ENCODE assay signal across 1 cellular context in the genomic region with DNA sequence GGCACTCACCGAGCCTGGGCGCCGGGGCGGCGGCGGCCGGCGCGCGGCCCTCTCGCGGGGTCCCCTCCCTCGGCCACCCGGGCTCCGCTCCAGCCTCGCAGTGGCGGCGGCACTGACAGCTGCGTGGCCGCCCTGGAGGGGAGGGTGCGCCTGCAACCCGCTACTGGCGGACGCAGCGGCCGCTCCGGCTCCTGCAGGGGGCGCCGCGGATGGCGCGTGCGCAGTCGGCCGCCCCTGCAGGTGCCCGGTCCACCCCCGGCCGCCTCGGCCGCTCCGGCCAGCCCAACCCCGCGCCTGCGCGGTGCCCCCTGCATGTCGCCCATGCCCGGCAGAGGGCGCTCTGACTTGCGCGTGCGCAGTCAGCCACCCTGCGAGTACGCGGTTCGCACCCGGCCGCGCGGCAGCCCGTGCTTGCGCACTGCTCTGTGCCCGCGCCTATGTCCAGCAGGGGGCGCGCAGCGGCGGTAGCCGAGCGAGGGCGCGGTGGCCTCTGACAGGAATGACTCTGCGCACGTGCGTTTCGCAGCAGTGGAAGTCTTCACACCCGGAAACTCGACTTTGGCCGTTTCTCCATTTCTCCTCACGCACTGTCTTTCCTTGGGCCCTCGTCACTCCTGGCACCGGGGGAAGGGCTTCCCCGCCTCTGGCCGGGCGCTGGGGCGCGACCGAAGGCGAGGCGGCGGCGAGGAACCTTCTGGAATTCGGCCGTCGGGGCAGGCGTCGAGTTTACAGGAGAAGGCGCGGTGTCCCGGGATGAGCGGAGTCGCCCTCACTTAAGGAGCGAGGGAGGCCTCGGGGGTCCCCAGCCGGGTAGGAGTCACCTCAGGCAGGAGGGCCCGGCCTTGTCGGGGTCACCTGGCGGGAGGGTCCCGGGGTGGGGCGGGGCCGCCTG.
A peak's percentile ranks its signal among the peaks of the same experiment; 100 is the strongest.
TF ChIP-seq lines count a peak whose summit lies in the region.

A gene (minus strand): TSS at position 165 of the 892 bp plus-strand sequence. CDS start 14,262 bp downstream, outside the sequence.

TF ChIP-seq in HepG2, 621 proteins besides CTCF, POLR2A, EP300 and RAD21 (continued from another document and continues in another):
- peak; percentile 97; the same call in 1 of the 2 replicates for TF ChIP-seq CBX5 (CRISPR knock-in tag; IDR thresholded peaks at IDR 0.05; ENCODE audit: borderline replicate concordance)
- TF ChIP-seq ZNF549 (CRISPR knock-in tag; IDR thresholded peaks at IDR 0.05): 0 out of 2 replicates have a peak, but pooled peaks have one; percentile 64
- TF ChIP-seq, protein P1, sequence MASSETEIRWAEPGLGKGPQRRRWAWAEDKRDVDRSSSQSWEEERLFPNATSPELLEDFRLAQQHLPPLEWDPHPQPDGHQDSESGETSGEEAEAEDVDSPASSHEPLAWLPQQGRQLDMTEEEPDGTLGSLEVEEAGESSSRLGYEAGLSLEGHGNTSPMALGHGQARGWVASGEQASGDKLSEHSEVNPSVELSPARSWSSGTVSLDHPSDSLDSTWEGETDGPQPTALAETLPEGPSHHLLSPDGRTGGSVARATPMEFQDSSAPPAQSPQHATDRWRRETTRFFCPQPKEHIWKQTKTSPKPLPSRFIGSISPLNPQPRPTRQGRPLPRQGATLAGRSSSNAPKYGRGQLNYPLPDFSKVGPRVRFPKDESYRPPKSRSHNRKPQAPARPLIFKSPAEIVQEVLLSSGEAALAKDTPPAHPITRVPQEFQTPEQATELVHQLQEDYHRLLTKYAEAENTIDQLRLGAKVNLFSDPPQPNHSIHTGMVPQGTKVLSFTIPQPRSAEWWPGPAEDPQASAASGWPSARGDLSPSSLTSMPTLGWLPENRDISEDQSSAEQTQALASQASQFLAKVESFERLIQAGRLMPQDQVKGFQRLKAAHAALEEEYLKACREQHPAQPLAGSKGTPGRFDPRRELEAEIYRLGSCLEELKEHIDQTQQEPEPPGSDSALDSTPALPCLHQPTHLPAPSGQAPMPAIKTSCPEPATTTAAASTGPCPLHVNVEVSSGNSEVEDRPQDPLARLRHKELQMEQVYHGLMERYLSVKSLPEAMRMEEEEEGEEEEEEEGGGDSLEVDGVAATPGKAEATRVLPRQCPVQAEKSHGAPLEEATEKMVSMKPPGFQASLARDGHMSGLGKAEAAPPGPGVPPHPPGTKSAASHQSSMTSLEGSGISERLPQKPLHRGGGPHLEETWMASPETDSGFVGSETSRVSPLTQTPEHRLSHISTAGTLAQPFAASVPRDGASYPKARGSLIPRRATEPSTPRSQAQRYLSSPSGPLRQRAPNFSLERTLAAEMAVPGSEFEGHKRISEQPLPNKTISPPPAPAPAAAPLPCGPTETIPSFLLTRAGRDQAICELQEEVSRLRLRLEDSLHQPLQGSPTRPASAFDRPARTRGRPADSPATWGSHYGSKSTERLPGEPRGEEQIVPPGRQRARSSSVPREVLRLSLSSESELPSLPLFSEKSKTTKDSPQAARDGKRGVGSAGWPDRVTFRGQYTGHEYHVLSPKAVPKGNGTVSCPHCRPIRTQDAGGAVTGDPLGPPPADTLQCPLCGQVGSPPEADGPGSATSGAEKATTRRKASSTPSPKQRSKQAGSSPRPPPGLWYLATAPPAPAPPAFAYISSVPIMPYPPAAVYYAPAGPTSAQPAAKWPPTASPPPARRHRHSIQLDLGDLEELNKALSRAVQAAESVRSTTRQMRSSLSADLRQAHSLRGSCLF (CRISPR knock-in tag; IDR thresholded peaks at IDR 0.05; ENCODE audit: borderline replicate concordance): peak; percentile 96
- TF ChIP-seq, protein P2, sequence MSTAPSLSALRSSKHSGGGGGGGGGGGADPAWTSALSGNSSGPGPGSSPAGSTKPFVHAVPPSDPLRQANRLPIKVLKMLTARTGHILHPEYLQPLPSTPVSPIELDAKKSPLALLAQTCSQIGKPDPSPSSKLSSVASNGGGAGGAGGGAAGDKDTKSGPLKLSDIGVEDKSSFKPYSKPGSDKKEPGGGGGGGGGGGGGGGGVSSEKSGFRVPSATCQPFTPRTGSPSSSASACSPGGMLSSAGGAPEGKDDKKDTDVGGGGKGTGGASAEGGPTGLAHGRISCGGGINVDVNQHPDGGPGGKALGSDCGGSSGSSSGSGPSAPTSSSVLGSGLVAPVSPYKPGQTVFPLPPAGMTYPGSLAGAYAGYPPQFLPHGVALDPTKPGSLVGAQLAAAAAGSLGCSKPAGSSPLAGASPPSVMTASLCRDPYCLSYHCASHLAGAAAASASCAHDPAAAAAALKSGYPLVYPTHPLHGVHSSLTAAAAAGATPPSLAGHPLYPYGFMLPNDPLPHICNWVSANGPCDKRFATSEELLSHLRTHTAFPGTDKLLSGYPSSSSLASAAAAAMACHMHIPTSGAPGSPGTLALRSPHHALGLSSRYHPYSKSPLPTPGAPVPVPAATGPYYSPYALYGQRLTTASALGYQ (CRISPR knock-in tag; IDR thresholded peaks at IDR 0.05): peak; percentile 83; the same call in 1 of the 2 replicates
- TF ChIP-seq TCF7L2 (IDR thresholded peaks at IDR 0.05; ENCODE audit: low read depth, low read length): no peak
- TF ChIP-seq ZNF468 (CRISPR knock-in tag; IDR thresholded peaks at IDR 0.05): peak; percentile 91; the same call in 1 of the 2 replicates
- peak; percentile 63 for TF ChIP-seq SP5 (CRISPR knock-in tag; IDR thresholded peaks at IDR 0.05; ENCODE audit: borderline replicate concordance, low read depth)
- TF ChIP-seq, protein P3, sequence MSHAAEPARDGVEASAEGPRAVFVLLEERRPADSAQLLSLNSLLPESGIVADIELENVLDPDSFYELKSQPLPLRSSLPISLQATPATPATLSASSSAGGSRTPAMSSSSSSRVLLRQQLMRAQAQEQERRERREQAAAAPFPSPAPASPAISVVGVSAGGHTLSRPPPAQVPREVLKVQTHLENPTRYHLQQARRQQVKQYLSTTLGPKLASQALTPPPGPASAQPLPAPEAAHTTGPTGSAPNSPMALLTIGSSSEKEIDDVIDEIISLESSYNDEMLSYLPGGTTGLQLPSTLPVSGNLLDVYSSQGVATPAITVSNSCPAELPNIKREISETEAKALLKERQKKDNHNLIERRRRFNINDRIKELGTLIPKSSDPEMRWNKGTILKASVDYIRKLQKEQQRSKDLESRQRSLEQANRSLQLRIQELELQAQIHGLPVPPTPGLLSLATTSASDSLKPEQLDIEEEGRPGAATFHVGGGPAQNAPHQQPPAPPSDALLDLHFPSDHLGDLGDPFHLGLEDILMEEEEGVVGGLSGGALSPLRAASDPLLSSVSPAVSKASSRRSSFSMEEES (CRISPR knock-in tag; IDR thresholded peaks at IDR 0.05): peak; percentile 87
- TF ChIP-seq, protein P4, sequence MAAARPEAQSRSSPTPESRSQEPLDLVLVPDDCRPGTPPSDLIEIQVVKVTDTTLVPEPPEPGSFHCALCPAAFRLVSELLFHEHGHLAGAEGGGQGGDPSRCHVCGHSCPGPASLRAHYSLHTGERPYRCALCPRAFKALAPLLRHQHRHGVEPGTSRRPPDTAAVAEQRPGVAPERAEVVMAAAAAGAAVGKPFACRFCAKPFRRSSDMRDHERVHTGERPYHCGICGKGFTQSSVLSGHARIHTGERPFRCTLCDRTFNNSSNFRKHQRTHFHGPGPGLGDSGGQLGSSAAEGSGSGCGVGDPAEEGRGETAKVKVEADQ (CRISPR knock-in tag; IDR thresholded peaks at IDR 0.05; ENCODE audit: borderline replicate concordance): peak; percentile 98; the same call in 1 of the 2 replicates
- TF ChIP-seq SMC3 (IDR thresholded peaks at IDR 0.05; ENCODE audit: low read length): peak; percentile 59; the same call in 1 of the 2 replicates
- TF ChIP-seq ZFY (CRISPR knock-in tag; IDR thresholded peaks at IDR 0.05): peak; percentile 70; the same call in 1 of the 2 replicates
- peak; percentile 79 for TF ChIP-seq RXRA (CRISPR knock-in tag; IDR thresholded peaks at IDR 0.05)
- no peak for TF ChIP-seq SRSF9 (IDR thresholded peaks at IDR 0.05; ENCODE audit: borderline replicate concordance, insufficient read depth, low read depth, low read length, poor library complexity, severe bottlenecking)
- TF ChIP-seq ZNF274 (CRISPR knock-in tag; IDR thresholded peaks at IDR 0.05): peak; percentile 99
- peak; percentile 98 for TF ChIP-seq FOXC1 (CRISPR knock-in tag; IDR thresholded peaks at IDR 0.05; ENCODE audit: borderline replicate concordance)
- TF ChIP-seq, protein P5, sequence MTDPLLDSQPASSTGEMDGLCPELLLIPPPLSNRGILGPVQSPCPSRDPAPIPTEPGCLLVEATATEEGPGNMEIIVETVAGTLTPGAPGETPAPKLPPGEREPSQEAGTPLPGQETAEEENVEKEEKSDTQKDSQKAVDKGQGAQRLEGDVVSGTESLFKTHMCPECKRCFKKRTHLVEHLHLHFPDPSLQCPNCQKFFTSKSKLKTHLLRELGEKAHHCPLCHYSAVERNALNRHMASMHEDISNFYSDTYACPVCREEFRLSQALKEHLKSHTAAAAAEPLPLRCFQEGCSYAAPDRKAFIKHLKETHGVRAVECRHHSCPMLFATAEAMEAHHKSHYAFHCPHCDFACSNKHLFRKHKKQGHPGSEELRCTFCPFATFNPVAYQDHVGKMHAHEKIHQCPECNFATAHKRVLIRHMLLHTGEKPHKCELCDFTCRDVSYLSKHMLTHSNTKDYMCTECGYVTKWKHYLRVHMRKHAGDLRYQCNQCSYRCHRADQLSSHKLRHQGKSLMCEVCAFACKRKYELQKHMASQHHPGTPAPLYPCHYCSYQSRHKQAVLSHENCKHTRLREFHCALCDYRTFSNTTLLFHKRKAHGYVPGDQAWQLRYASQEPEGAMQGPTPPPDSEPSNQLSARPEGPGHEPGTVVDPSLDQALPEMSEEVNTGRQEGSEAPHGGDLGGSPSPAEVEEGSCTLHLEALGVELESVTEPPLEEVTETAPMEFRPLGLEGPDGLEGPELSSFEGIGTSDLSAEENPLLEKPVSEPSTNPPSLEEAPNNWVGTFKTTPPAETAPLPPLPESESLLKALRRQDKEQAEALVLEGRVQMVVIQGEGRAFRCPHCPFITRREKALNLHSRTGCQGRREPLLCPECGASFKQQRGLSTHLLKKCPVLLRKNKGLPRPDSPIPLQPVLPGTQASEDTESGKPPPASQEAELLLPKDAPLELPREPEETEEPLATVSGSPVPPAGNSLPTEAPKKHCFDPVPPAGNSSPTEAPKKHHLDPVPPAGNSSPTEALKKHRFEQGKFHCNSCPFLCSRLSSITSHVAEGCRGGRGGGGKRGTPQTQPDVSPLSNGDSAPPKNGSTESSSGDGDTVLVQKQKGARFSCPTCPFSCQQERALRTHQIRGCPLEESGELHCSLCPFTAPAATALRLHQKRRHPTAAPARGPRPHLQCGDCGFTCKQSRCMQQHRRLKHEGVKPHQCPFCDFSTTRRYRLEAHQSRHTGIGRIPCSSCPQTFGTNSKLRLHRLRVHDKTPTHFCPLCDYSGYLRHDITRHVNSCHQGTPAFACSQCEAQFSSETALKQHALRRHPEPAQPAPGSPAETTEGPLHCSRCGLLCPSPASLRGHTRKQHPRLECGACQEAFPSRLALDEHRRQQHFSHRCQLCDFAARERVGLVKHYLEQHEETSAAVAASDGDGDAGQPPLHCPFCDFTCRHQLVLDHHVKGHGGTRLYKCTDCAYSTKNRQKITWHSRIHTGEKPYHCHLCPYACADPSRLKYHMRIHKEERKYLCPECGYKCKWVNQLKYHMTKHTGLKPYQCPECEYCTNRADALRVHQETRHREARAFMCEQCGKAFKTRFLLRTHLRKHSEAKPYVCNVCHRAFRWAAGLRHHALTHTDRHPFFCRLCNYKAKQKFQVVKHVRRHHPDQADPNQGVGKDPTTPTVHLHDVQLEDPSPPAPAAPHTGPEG (CRISPR knock-in tag; IDR thresholded peaks at IDR 0.05): peak; percentile 96
- TF ChIP-seq, protein P6, sequence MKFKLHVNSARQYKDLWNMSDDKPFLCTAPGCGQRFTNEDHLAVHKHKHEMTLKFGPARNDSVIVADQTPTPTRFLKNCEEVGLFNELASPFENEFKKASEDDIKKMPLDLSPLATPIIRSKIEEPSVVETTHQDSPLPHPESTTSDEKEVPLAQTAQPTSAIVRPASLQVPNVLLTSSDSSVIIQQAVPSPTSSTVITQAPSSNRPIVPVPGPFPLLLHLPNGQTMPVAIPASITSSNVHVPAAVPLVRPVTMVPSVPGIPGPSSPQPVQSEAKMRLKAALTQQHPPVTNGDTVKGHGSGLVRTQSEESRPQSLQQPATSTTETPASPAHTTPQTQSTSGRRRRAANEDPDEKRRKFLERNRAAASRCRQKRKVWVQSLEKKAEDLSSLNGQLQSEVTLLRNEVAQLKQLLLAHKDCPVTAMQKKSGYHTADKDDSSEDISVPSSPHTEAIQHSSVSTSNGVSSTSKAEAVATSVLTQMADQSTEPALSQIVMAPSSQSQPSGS (CRISPR knock-in tag; IDR thresholded peaks at IDR 0.05): peak; percentile 90
- TF ChIP-seq ZNF616 (CRISPR knock-in tag; IDR thresholded peaks at IDR 0.05; ENCODE audit: low read depth): peak; percentile 89; the same call in 1 of the 2 replicates
- peak; percentile 86 for TF ChIP-seq ZMYM2 (CRISPR knock-in tag; IDR thresholded peaks at IDR 0.05)
- peak; percentile 73; the same call in 1 of the 2 replicates for TF ChIP-seq BRD4 (CRISPR knock-in tag; IDR thresholded peaks at IDR 0.05)
- TF ChIP-seq HMGA1 (CRISPR knock-in tag; conservative IDR thresholded peaks at IDR 0.05): no peak
- TF ChIP-seq PAF1 (CRISPR knock-in tag; IDR thresholded peaks at IDR 0.05): no peak
- peak; percentile 36; the same call in 1 of the 2 replicates for TF ChIP-seq RBFOX2 (IDR thresholded peaks at IDR 0.05; ENCODE audit: low read depth, low read length)
- TF ChIP-seq ZNF768 (CRISPR knock-in tag; IDR thresholded peaks at IDR 0.05): peak; percentile 86; the same call in 1 of the 2 replicates
- TF ChIP-seq PRMT3 (CRISPR knock-in tag; IDR thresholded peaks at IDR 0.05; ENCODE audit: borderline replicate concordance, low read depth): peak; percentile 97; the same call in 1 of the 2 replicates
- peak; percentile 94 for TF ChIP-seq XRCC5 (optimal IDR thresholded peaks at IDR 0.05; ENCODE audit: low read length)
- no peak for TF ChIP-seq NFRKB (IDR thresholded peaks at IDR 0.05)
- peak; percentile 99 for TF ChIP-seq ZNF891 (CRISPR knock-in tag; IDR thresholded peaks at IDR 0.05)
- TF ChIP-seq ZNF160 (CRISPR knock-in tag; IDR thresholded peaks at IDR 0.05): peak; percentile 92; the same call in 1 of the 2 replicates
- no peak for TF ChIP-seq ZNF207 (IDR thresholded peaks at IDR 0.05; ENCODE audit: borderline replicate concordance)
- peak; percentile 99 for TF ChIP-seq ATF7-NPFF (CRISPR knock-in tag; IDR thresholded peaks at IDR 0.05; ENCODE audit: low read depth)
- peak; percentile 96; the same call in 1 of the 2 replicates for TF ChIP-seq ZNF790 (CRISPR knock-in tag; IDR thresholded peaks at IDR 0.05; ENCODE audit: borderline replicate concordance)
- TF ChIP-seq ZNF660 (CRISPR knock-in tag; IDR thresholded peaks at IDR 0.05; ENCODE audit: borderline replicate concordance, low read depth): no peak
- TF ChIP-seq CHD4 (IDR thresholded peaks at IDR 0.05; ENCODE audit: borderline replicate concordance, low read length): no peak
- TF ChIP-seq, protein P7, sequence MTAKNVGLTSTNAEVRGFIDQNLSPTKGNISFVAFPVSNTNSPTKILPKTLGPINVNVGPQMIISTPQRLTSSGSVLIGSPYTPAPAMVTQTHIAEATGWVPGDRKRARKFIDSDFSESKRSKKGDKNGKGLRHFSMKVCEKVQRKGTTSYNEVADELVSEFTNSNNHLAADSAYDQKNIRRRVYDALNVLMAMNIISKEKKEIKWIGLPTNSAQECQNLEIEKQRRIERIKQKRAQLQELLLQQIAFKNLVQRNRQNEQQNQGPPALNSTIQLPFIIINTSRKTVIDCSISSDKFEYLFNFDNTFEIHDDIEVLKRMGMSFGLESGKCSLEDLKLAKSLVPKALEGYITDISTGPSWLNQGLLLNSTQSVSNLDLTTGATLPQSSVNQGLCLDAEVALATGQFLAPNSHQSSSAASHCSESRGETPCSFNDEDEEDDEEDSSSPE (CRISPR knock-in tag; IDR thresholded peaks at IDR 0.05): peak; percentile 98
- peak; percentile 81 for TF ChIP-seq FOXO1 (CRISPR knock-in tag; IDR thresholded peaks at IDR 0.05)
